29 cellular contexts compared by ENCODE assay signal in the genomic region with DNA sequence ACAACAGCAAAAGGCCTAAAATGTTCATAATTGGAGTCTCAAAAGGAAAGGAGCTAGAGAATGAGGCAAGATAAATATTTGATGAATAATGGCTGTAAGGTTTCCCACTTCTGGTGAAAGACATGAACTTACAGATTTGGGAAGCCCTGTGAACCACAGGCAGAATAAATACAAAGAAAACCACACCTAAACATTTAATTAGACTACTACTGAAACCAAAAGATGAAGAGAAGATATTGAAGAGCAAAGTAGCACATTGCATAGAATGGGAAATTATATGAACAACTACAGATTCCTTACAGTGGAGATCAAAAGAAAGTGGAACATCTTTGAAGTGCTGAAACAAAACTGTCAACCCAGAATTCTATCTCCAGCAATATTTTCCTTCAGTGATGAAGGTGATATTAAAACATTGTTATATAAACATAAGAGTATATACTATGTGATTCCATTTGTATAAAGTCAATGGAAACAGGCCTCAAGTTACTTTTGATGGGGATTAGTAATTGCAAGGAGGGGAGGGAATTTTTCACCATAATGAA.
"Had no signal": no experiment of that assay in that cellular context is flagged by ENCODE, and none has a peak within 500 bp of the region (broad histone marks: within the 10 kb centered on the region; RNA-seq: fewer than 3 reads in every experiment).

No MANE protein-coding gene starts in this region.

- H3K27ac ChIP-seq: left ventricle myocardium inferior, neural progenitor cell, neutrophil, parathyroid adenoma, skin epidermis, suprapubic skin, thoracic aorta, tibial artery, upper lobe of right lung had no signal

- H3K9me3 ChIP-seq: suprapubic skin had no signal

- ATAC-seq: left colon, natural killer cell, right cardiac atrium, sciatic nerve, upper lobe of right lung had no signal

- H3K36me3 ChIP-seq: neural progenitor cell, neutrophil, thoracic aorta, upper lobe of right lung had no signal

- H3K27me3 ChIP-seq: neural progenitor cell, neutrophil, suprapubic skin, tibial artery, upper lobe of right lung had no signal

- H3K4me1 ChIP-seq: parathyroid adenoma, upper lobe of right lung had no signal

- FAIRE-seq: keratinocyte, urothelium cell line had no signal

- H3K4me3 ChIP-seq: left ventricle myocardium inferior, lung, neural progenitor cell, skin epidermis, suprapubic skin, thoracic aorta, tibial artery, upper lobe of right lung had no signal

- DNase-seq: hippocampal formation; kidney glomerular epithelial cell; left colon; left ventricle myocardium inferior; mesendoderm; naive B cell; natural killer cell; nephron progenitor cell; occipital lobe; retina; right cardiac atrium; stimulated activated CD4-positive, alpha-beta T cell treated with anti-CD3 and anti-CD28 coated beads, Interleukin-12 subunit alpha, Interleukin-12 subunit beta, amount 100 ng/mL, for 4 hours; stimulated activated CD4-positive, alpha-beta T cell treated with anti-CD3 and anti-CD28 coated beads, Interleukin-15, amount 100 ng/mL, for 24 hours; stimulated activated CD4-positive, alpha-beta T cell treated with anti-CD3 and anti-CD28 coated beads, Interleukin-2, amount 100 ng/mL, for 24 hours; stimulated activated CD4-positive, alpha-beta T cell treated with anti-CD3 and anti-CD28 coated beads, Interleukin-4, amount 100 ng/mL, for 1 hour; stimulated activated naive CD4-positive, alpha-beta T cell; tibial artery; trophoblast cell; upper lobe of right lung had no signal
